ENCODE assay signal across 1 cellular context in genomic region chr1:102435483-102435882, GRCh38.
TF ChIP-seq lines count a peak whose summit lies in the region.

No MANE protein-coding gene starts in this region.

TF ChIP-seq in GM23338, 12 proteins besides CTCF, POLR2A, EP300 and RAD21 (continued from another document):
- TF ChIP-seq REST (IDR thresholded peaks at IDR 0.05; ENCODE audit: unreplicated experiment) (no peak), ZNF331 (CRISPR knock-in tag; IDR thresholded peaks at IDR 0.05; ENCODE audit: low read depth) (no peak), EZH2phosphoT487 (IDR thresholded peaks at IDR 0.05; ENCODE audit: unreplicated experiment) (no peak), STAT1 (IDR thresholded peaks at IDR 0.05; ENCODE audit: unreplicated experiment) (no peak), JUNB (IDR thresholded peaks at IDR 0.05; ENCODE audit: unreplicated experiment) (no peak), NANOG (IDR thresholded peaks at IDR 0.05; ENCODE audit: borderline replicate concordance) (no peak)
